1 cellular context compared by ENCODE assay signal in the genomic region with DNA sequence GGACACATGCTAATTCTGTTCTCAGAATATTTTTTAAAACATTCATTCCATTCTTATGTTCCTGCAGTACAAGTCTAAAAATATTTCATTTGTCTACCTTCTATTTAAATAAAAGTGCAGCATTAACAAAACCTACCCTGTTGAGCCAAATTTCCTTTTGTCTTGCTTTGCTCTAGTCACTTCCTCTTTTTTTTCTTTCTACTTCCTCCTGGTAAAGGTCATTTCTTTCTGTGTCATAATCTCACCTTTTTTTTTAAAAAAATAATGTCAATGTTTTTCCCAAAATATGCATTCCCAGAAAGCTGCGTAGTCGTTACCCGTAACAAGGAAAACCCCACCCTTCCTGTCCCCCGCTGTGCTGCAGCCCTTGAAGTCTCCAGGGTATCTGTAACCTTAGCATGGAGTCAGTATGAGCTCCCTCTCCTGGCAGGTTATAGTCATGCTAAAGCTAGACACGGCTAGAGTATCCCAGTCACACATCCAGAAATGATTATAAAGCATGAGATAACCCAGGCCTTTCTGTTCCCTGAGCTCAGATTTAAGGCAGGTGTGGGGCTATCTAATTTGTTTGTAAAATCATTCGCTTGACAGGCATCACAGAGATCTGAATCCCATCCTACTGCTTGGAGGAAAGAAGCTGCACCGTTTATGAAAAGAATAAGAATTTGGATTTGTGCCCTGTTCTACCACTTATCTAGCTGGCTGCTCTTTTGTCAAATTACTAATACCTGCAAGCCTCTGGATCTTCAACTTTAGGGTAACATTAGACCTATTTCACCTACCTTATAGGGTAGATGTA.
A peak's percentile ranks its signal among the peaks of the same experiment; 100 is the strongest.
TF ChIP-seq lines count a peak whose summit lies in the region.

No MANE protein-coding gene starts in this region.

TF ChIP-seq in K562, 482 proteins besides CTCF, POLR2A, EP300 and RAD21 (continued from another document and continues in another):
- TF ChIP-seq XRCC4 (IDR thresholded peaks at IDR 0.05; ENCODE audit: extremely low read depth, insufficient read depth, insufficient read length) (no peak), ZC3H8 (IDR thresholded peaks at IDR 0.05) (no peak), ZFP1 (CRISPR knock-in tag; IDR thresholded peaks at IDR 0.05) (peak; percentile 63; the same call in 1 of the 2 replicates), ZNF707 (CRISPR knock-in tag; conservative IDR thresholded peaks at IDR 0.05) (no peak), SUPT5H (IDR thresholded peaks at IDR 0.05) (no peak), ZNF785 (CRISPR knock-in tag; IDR thresholded peaks at IDR 0.05) (no peak), DMBX1 (CRISPR knock-in tag; IDR thresholded peaks at IDR 0.05; ENCODE audit: borderline replicate concordance) (peak; percentile 88), GTF2E2 (tag; IDR thresholded peaks at IDR 0.05) (no peak), STAG1 (CRISPR knock-in tag; IDR thresholded peaks at IDR 0.05; ENCODE audit: borderline replicate concordance) (no peak), HMGN3 (IDR thresholded peaks at IDR 0.05; ENCODE audit: borderline replicate concordance, extremely low read depth, insufficient read length, low read depth, low read length) (no peak), MYNN (IDR thresholded peaks at IDR 0.05) (0 out of 2 replicates have a peak, but pooled peaks have one; percentile 25), MYNN (CRISPR knock-in tag; IDR thresholded peaks at IDR 0.05) (no peak), FOXJ3 (CRISPR knock-in tag; IDR thresholded peaks at IDR 0.05) (no peak), ZNF75A (CRISPR knock-in tag; IDR thresholded peaks at IDR 0.05) (no peak), XRCC5 (IDR thresholded peaks at IDR 0.05; ENCODE audit: low read depth, low read length) (0 out of 2 replicates have a peak, but pooled peaks have one; percentile 52), DACH1 (IDR thresholded peaks at IDR 0.05; ENCODE audit: partially characterized antibody) (peak; percentile 26), NR2C2 (CRISPR knock-in tag; IDR thresholded peaks at IDR 0.05) (0 out of 2 replicates have a peak, but pooled peaks have one; percentile 51), NR2C2 (tag; IDR thresholded peaks at IDR 0.05) (peak; percentile 98), POLR3G (IDR thresholded peaks at IDR 0.05; ENCODE audit: extremely low read depth, insufficient read length, insufficient replicate concordance) (no peak), EHMT2 (IDR thresholded peaks at IDR 0.05) (no peak), NFIX (CRISPR knock-in tag; IDR thresholded peaks at IDR 0.05; ENCODE audit: low read depth) (no peak), HIVEP1 (CRISPR knock-in tag; IDR thresholded peaks at IDR 0.05) (no peak), ESRRB (CRISPR knock-in tag; IDR thresholded peaks at IDR 0.05; ENCODE audit: borderline replicate concordance) (no peak), KLF16 (IDR thresholded peaks at IDR 0.05) (peak; percentile 69; the same call in 1 of the 2 replicates), ZNF316 (IDR thresholded peaks at IDR 0.05) (peak; percentile 82), PTTG1 (tag; IDR thresholded peaks at IDR 0.05; ENCODE audit: low read depth) (peak; percentile 45; the same call in 1 of the 2 replicates), SIX5 (IDR thresholded peaks at IDR 0.05; ENCODE audit: borderline replicate concordance in 1 of 2, insufficient read depth in 1 of 2, low read depth in 1 of 2, low read length in 2 of 2) (no peak), TAF1 (IDR thresholded peaks at IDR 0.05; ENCODE audit: control insufficient read depth, extremely low read depth, insufficient read depth, low read length, severe bottlenecking) (no peak), ZNF830 (CRISPR knock-in tag; IDR thresholded peaks at IDR 0.05) (no peak), ZFP36 (IDR thresholded peaks at IDR 0.05; ENCODE audit: low read depth, low read length, partially characterized antibody) (no peak), POLR2G (IDR thresholded peaks at IDR 0.05; ENCODE audit: low read depth, low read length) (no peak)
- TF ChIP-seq, protein P1, sequence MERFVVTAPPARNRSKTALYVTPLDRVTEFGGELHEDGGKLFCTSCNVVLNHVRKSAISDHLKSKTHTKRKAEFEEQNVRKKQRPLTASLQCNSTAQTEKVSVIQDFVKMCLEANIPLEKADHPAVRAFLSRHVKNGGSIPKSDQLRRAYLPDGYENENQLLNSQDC (CRISPR knock-in tag; IDR thresholded peaks at IDR 0.05) = no peak
- TF ChIP-seq, protein P2, sequence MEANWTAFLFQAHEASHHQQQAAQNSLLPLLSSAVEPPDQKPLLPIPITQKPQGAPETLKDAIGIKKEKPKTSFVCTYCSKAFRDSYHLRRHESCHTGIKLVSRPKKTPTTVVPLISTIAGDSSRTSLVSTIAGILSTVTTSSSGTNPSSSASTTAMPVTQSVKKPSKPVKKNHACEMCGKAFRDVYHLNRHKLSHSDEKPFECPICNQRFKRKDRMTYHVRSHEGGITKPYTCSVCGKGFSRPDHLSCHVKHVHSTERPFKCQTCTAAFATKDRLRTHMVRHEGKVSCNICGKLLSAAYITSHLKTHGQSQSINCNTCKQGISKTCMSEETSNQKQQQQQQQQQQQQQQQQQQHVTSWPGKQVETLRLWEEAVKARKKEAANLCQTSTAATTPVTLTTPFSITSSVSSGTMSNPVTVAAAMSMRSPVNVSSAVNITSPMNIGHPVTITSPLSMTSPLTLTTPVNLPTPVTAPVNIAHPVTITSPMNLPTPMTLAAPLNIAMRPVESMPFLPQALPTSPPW (CRISPR knock-in tag; IDR thresholded peaks at IDR 0.05) = peak; percentile 67
- TF ChIP-seq, protein P3, sequence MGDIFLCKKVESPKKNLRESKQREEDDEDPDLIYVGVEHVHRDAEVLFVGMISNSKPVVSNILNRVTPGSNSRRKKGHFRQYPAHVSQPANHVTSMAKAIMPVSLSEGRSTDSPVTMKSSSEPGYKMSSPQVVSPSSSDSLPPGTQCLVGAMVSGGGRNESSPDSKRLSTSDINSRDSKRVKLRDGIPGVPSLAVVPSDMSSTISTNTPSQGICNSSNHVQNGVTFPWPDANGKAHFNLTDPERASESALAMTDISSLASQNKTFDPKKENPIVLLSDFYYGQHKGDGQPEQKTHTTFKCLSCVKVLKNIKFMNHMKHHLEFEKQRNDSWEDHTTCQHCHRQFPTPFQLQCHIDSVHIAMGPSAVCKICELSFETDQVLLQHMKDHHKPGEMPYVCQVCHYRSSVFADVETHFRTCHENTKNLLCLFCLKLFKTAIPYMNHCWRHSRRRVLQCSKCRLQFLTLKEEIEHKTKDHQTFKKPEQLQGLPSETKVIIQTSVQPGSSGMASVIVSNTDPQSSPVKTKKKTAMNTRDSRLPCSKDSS (IDR thresholded peaks at IDR 0.05; ENCODE audit: low read depth, partially characterized antibody) = no peak
- TF ChIP-seq, protein P4, sequence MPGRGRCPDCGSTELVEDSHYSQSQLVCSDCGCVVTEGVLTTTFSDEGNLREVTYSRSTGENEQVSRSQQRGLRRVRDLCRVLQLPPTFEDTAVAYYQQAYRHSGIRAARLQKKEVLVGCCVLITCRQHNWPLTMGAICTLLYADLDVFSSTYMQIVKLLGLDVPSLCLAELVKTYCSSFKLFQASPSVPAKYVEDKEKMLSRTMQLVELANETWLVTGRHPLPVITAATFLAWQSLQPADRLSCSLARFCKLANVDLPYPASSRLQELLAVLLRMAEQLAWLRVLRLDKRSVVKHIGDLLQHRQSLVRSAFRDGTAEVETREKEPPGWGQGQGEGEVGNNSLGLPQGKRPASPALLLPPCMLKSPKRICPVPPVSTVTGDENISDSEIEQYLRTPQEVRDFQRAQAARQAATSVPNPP (IDR thresholded peaks at IDR 0.05; ENCODE audit: borderline replicate concordance, insufficient read depth, insufficient read length) = no peak
- TF ChIP-seq, protein P5, sequence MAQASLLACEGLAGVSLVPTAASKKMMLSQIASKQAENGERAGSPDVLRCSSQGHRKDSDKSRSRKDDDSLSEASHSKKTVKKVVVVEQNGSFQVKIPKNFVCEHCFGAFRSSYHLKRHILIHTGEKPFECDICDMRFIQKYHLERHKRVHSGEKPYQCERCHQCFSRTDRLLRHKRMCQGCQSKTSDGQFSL (CRISPR knock-in tag; IDR thresholded peaks at IDR 0.05) = no peak
- TF ChIP-seq, protein P5 (tag; IDR thresholded peaks at IDR 0.05) = no peak
- TF ChIP-seq, protein P6, sequence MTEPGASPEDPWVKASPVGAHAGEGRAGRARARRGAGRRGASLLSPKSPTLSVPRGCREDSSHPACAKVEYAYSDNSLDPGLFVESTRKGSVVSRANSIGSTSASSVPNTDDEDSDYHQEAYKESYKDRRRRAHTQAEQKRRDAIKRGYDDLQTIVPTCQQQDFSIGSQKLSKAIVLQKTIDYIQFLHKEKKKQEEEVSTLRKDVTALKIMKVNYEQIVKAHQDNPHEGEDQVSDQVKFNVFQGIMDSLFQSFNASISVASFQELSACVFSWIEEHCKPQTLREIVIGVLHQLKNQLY (CRISPR knock-in tag; conservative IDR thresholded peaks at IDR 0.05) = no peak
- TF ChIP-seq, protein P7, sequence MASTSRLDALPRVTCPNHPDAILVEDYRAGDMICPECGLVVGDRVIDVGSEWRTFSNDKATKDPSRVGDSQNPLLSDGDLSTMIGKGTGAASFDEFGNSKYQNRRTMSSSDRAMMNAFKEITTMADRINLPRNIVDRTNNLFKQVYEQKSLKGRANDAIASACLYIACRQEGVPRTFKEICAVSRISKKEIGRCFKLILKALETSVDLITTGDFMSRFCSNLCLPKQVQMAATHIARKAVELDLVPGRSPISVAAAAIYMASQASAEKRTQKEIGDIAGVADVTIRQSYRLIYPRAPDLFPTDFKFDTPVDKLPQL (IDR thresholded peaks at IDR 0.05; ENCODE audit: extremely low read depth, insufficient read length) = no peak
- TF ChIP-seq, protein P8, sequence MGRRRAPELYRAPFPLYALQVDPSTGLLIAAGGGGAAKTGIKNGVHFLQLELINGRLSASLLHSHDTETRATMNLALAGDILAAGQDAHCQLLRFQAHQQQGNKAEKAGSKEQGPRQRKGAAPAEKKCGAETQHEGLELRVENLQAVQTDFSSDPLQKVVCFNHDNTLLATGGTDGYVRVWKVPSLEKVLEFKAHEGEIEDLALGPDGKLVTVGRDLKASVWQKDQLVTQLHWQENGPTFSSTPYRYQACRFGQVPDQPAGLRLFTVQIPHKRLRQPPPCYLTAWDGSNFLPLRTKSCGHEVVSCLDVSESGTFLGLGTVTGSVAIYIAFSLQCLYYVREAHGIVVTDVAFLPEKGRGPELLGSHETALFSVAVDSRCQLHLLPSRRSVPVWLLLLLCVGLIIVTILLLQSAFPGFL (CRISPR knock-in tag; IDR thresholded peaks at IDR 0.05) = no peak
- TF ChIP-seq, protein P9, sequence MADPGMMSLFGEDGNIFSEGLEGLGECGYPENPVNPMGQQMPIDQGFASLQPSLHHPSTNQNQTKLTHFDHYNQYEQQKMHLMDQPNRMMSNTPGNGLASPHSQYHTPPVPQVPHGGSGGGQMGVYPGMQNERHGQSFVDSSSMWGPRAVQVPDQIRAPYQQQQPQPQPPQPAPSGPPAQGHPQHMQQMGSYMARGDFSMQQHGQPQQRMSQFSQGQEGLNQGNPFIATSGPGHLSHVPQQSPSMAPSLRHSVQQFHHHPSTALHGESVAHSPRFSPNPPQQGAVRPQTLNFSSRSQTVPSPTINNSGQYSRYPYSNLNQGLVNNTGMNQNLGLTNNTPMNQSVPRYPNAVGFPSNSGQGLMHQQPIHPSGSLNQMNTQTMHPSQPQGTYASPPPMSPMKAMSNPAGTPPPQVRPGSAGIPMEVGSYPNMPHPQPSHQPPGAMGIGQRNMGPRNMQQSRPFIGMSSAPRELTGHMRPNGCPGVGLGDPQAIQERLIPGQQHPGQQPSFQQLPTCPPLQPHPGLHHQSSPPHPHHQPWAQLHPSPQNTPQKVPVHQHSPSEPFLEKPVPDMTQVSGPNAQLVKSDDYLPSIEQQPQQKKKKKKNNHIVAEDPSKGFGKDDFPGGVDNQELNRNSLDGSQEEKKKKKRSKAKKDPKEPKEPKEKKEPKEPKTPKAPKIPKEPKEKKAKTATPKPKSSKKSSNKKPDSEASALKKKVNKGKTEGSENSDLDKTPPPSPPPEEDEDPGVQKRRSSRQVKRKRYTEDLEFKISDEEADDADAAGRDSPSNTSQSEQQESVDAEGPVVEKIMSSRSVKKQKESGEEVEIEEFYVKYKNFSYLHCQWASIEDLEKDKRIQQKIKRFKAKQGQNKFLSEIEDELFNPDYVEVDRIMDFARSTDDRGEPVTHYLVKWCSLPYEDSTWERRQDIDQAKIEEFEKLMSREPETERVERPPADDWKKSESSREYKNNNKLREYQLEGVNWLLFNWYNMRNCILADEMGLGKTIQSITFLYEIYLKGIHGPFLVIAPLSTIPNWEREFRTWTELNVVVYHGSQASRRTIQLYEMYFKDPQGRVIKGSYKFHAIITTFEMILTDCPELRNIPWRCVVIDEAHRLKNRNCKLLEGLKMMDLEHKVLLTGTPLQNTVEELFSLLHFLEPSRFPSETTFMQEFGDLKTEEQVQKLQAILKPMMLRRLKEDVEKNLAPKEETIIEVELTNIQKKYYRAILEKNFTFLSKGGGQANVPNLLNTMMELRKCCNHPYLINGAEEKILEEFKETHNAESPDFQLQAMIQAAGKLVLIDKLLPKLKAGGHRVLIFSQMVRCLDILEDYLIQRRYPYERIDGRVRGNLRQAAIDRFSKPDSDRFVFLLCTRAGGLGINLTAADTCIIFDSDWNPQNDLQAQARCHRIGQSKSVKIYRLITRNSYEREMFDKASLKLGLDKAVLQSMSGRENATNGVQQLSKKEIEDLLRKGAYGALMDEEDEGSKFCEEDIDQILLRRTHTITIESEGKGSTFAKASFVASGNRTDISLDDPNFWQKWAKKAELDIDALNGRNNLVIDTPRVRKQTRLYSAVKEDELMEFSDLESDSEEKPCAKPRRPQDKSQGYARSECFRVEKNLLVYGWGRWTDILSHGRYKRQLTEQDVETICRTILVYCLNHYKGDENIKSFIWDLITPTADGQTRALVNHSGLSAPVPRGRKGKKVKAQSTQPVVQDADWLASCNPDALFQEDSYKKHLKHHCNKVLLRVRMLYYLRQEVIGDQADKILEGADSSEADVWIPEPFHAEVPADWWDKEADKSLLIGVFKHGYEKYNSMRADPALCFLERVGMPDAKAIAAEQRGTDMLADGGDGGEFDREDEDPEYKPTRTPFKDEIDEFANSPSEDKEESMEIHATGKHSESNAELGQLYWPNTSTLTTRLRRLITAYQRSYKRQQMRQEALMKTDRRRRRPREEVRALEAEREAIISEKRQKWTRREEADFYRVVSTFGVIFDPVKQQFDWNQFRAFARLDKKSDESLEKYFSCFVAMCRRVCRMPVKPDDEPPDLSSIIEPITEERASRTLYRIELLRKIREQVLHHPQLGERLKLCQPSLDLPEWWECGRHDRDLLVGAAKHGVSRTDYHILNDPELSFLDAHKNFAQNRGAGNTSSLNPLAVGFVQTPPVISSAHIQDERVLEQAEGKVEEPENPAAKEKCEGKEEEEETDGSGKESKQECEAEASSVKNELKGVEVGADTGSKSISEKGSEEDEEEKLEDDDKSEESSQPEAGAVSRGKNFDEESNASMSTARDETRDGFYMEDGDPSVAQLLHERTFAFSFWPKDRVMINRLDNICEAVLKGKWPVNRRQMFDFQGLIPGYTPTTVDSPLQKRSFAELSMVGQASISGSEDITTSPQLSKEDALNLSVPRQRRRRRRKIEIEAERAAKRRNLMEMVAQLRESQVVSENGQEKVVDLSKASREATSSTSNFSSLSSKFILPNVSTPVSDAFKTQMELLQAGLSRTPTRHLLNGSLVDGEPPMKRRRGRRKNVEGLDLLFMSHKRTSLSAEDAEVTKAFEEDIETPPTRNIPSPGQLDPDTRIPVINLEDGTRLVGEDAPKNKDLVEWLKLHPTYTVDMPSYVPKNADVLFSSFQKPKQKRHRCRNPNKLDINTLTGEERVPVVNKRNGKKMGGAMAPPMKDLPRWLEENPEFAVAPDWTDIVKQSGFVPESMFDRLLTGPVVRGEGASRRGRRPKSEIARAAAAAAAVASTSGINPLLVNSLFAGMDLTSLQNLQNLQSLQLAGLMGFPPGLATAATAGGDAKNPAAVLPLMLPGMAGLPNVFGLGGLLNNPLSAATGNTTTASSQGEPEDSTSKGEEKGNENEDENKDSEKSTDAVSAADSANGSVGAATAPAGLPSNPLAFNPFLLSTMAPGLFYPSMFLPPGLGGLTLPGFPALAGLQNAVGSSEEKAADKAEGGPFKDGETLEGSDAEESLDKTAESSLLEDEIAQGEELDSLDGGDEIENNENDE (IDR thresholded peaks at IDR 0.05; ENCODE audit: low read depth, low read length) = no peak
